Comparison of ENCODE assay signal across 23 cellular contexts in the genomic region with DNA sequence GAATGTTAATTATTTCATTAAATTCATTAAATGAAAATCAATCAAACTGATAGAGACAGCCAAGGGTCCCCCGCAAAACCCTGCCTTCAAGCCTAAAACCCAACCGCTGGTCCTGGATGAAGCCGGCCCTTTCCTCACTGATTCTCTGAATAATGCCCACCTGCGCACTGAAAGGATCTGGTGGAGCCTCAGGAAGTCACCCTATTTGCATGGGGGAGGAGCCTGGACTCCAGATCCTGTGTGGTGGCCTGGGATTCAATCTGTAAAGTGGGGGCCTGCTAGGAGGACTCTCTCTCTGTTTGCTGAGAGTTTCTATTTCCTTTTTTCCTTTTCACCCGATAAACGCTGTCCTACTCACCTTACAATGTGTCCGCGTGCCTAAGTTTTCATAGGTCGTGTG.
"Had no signal": no experiment of that assay in that cellular context is flagged by ENCODE, and none has a peak within 500 bp of the region (broad histone marks: within the 10 kb centered on the region; RNA-seq: fewer than 3 reads in every experiment).

No MANE protein-coding gene starts in this region.

- ATAC-seq: activated naive CD4-positive, alpha-beta T cell treated with anti-CD3 and anti-CD28 coated beads, Interleukin-2, amount 50 U/mL, for 72 hours; effector memory CD8-positive, alpha-beta T cell; left ventricle myocardium superior; psoas muscle; right cardiac atrium; stimulated activated naive CD8-positive, alpha-beta T cell treated with anti-CD3 and anti-CD28 coated beads, Interleukin-15, amount 100 ng/mL, for 72 hours had no signal

- DNase-seq: activated CD4-positive, alpha-beta memory T cell treated with anti-CD3 and anti-CD28 coated beads for 36 hours; activated CD4-positive, alpha-beta T cell treated with anti-CD3 and anti-CD28 coated beads for 4 hours; activated gamma-delta T cell treated with Interleukin-2 at 50 U/mL for 16 hours; activated T-cell treated with anti-CD3 and anti-CD28 coated beads for 4 hours; adrenal gland; dermis blood vessel endothelial cell; effector memory CD8-positive, alpha-beta T cell; kidney glomerular epithelial cell; left ventricle myocardium superior; psoas muscle; right cardiac atrium; stimulated activated CD4-positive, alpha-beta T cell treated with anti-CD3 and anti-CD28 coated beads, Interleukin-15, amount 100 ng/mL, for 24 hours; stimulated activated CD4-positive, alpha-beta T cell treated with anti-CD3 and anti-CD28 coated beads, Interleukin-2, amount 100 ng/mL, for 48 hours; stimulated activated naive CD8-positive, alpha-beta T cell treated with anti-CD3 and anti-CD28 coated beads, Interleukin-15, amount 100 ng/mL, for 72 hours; T-helper 2 cell; transverse colon had no signal

- H3K36me3 ChIP-seq: adrenal gland, cardiac muscle cell, suprapubic skin, transverse colon, vagina had no signal

- H3K27ac Mint-ChIP-seq: activated CD4-positive, alpha-beta memory T cell treated with anti-CD3 and anti-CD28 coated beads for 36 hours; activated T-helper 1 cell treated with anti-CD3 and anti-CD28 coated beads, Interleukin-12 subunit alpha, Interleukin-12 subunit beta, Interleukin-2, Interleukin-4 antibody, amounts not matched to agents 30 ng/mL and 10 ng/mL and 1 ng/mL, durations not matched to agents 14 hours and 24 hours and 36 hours; effector memory CD8-positive, alpha-beta T cell; stimulated activated naive CD8-positive, alpha-beta T cell treated with anti-CD3 and anti-CD28 coated beads, Interleukin-15, amount 100 ng/mL, for 72 hours had no signal

- H3K27me3 Mint-ChIP-seq: stimulated activated naive CD8-positive, alpha-beta T cell treated with anti-CD3 and anti-CD28 coated beads, Interleukin-15, amount 100 ng/mL, for 72 hours had no signal

- H3K9me3 ChIP-seq: adrenal gland, psoas muscle, suprapubic skin, transverse colon, vagina had no signal

- H3K4me3 Mint-ChIP-seq: activated CD4-positive, alpha-beta memory T cell treated with anti-CD3 and anti-CD28 coated beads for 36 hours; activated T-helper 1 cell treated with anti-CD3 and anti-CD28 coated beads, Interleukin-12 subunit alpha, Interleukin-12 subunit beta, Interleukin-2, Interleukin-4 antibody, amounts not matched to agents 30 ng/mL and 10 ng/mL and 1 ng/mL, durations not matched to agents 14 hours and 24 hours and 36 hours; effector memory CD8-positive, alpha-beta T cell; neural crest cell; stimulated activated naive CD8-positive, alpha-beta T cell treated with anti-CD3 and anti-CD28 coated beads, Interleukin-15, amount 100 ng/mL, for 72 hours had no signal

- H3K9me3 Mint-ChIP-seq: activated CD4-positive, alpha-beta memory T cell treated with anti-CD3 and anti-CD28 coated beads for 36 hours; activated naive CD4-positive, alpha-beta T cell treated with anti-CD3 and anti-CD28 coated beads, Interleukin-2, amount 50 U/mL, for 72 hours; activated T-helper 1 cell treated with anti-CD3 and anti-CD28 coated beads, Interleukin-12 subunit alpha, Interleukin-12 subunit beta, Interleukin-2, Interleukin-4 antibody, amounts not matched to agents 30 ng/mL and 10 ng/mL and 1 ng/mL, durations not matched to agents 14 hours and 24 hours and 36 hours; stimulated activated naive CD8-positive, alpha-beta T cell treated with anti-CD3 and anti-CD28 coated beads, Interleukin-15, amount 100 ng/mL, for 72 hours had no signal

- H3K4me1 ChIP-seq: adrenal gland, psoas muscle, suprapubic skin, transverse colon, vagina had no signal

- H3K4me3 ChIP-seq: adrenal gland, cardiac muscle cell, psoas muscle, skin epidermis, suprapubic skin, transverse colon, vagina had no signal

- H3K36me3 Mint-ChIP-seq: activated CD4-positive, alpha-beta memory T cell treated with anti-CD3 and anti-CD28 coated beads for 36 hours; activated naive CD4-positive, alpha-beta T cell treated with anti-CD3 and anti-CD28 coated beads, Interleukin-2, amount 50 U/mL, for 72 hours had no signal

- H3K4me1 Mint-ChIP-seq: stimulated activated naive CD8-positive, alpha-beta T cell treated with anti-CD3 and anti-CD28 coated beads, Interleukin-15, amount 100 ng/mL, for 72 hours had no signal

- H3K27ac ChIP-seq: adrenal gland, cardiac muscle cell, psoas muscle, skin epidermis, suprapubic skin, transverse colon, vagina had no signal

- H3K27me3 ChIP-seq: adrenal gland, cardiac muscle cell, suprapubic skin, transverse colon, vagina had no signal
